ENCODE assay signal across 19 cellular contexts in genomic region chr15:44529864-44530604, GRCh38. TPM values are rescaled to one million over a fixed set of nuclear protein-coding genes. Genes with fewer than 3 reads are reported as not detected.
DNase-seq lines count a peak whose midpoint lies in the region; ATAC-seq, FAIRE-seq and TF ChIP-seq lines count a peak whose summit lies in the region.
"Had no signal": no experiment of that assay in that cellular context is flagged by ENCODE, and none has a peak within 500 bp of the region (broad histone marks: within the 10 kb centered on the region; RNA-seq: fewer than 3 reads in every experiment).

No MANE protein-coding gene starts in this region.

- H2AFZ ChIP-seq in GM12878 (ENCODE audit: control insufficient read depth, low read depth, low read length) = no peak overlapping the region

- 94% methylated on average over 10 of the region's 10 CpGs for WGBS in GM12878 (ENCODE audit: insufficient coverage, insufficient replicate concordance, low lambda C conversion rate, missing lambda C conversion rate)

- intact Hi-C loops in activated CD4-positive, alpha-beta T cell treated with anti-CD3 and anti-CD28 coated beads for 36 hours (cut with DNase I, micrococcal nuclease) = loop anchor here in 1 of 2 experiments (10.0 kb wide), 1 partner anchor 705 kb away; the partner anchor contains the start of genes MFAP1 and WDR76
- intact Hi-C loops in GM12878 (cut with micrococcal nuclease; ENCODE audit: unreplicated experiment) = no loop called here

- H3K27me3 ChIP-seq in HUES48 (ENCODE audit: control insufficient read depth, insufficient read depth, low read length) = no peaks in the 10 kb centered on the region
- no peaks in the 10 kb centered on the region for H3K27me3 ChIP-seq in GM12878 (replicated peaks in 1 of 2; ENCODE audit: control insufficient read depth in 2 of 2, insufficient read depth in 2 of 2, low read length in 1 of 2)
- H3K27me3 ChIP-seq: esophagus squamous epithelium, uterus had no signal

- ATAC-seq in activated CD4-positive, alpha-beta T cell treated with anti-CD3 and anti-CD28 coated beads for 36 hours = no peak
- no peak for ATAC-seq in GM12878
- no peak for ATAC-seq in left lobe of liver
- ATAC-seq: natural killer cell had no signal

- H3K36me3 Mint-ChIP-seq in activated CD4-positive, alpha-beta T cell treated with anti-CD3 and anti-CD28 coated beads for 36 hours (ENCODE audit: low read depth) = peaks cover 4% of the 10 kb centered on the region
- no peaks in the 10 kb centered on the region for H3K36me3 Mint-ChIP-seq in neural crest cell (ENCODE audit: low read depth)
- H3K36me3 Mint-ChIP-seq: natural killer cell had no signal

- POLR2A ChIA-PET in activated CD4-positive, alpha-beta T cell treated with anti-CD3 and anti-CD28 coated beads for 36 hours (lab: Charles Lee) = interaction anchor here (0.6 kb wide), 1 partner anchor 25 kb away, joined by 5 read pairs; no protein-coding TSS in a partner anchor
- POLR2A ChIA-PET in GM12878 (lab: Charles Lee) = no interaction called here

- H4K20me1 ChIP-seq in GM12878 (ENCODE audit: control insufficient read depth, insufficient read depth) = no peaks in the 10 kb centered on the region

- TF ChIP-seq POLR2A in GM12878 (IDR thresholded peaks at IDR 0.05; ENCODE audit: low read depth, low read length) = no peak; the same call in 1 of the 2 replicates

- H3K9me3 Mint-ChIP-seq in activated CD4-positive, alpha-beta T cell treated with anti-CD3 and anti-CD28 coated beads for 36 hours (ENCODE audit: low read depth) = no peaks in the 10 kb centered on the region
- no peaks in the 10 kb centered on the region for H3K9me3 Mint-ChIP-seq in neural crest cell
- H3K9me3 Mint-ChIP-seq: natural killer cell; T-helper 2 cell treated with Interferon-gamma antibody and Interleukin-4, amounts not matched to agents 5 μg/mL and 100 μg/mL, for 36 hours had no signal

- no peak for TF ChIP-seq RAD21 in GM12878 (IDR thresholded peaks at IDR 0.05; ENCODE audit: insufficient read depth, low read depth, low read length)

- DNase-seq in activated CD4-positive, alpha-beta T cell treated with anti-CD3 and anti-CD28 coated beads for 36 hours = no peak
- no peak for DNase-seq in activated CD4-positive, alpha-beta T cell treated with anti-CD3 and anti-CD28 coated beads, Interleukin-2, amount 50 U/mL, for 4 hours
- DNase-seq in GM12878 (ENCODE audit: low read depth, low spot score) (no peak), neural crest cell (ENCODE audit: low read depth, low spot score) (no peak), NCI-H1092 (lab: John Stamatoyannopoulos, UW) (no peak), frontal cortex (ENCODE audit: low spot score in 2 of 2) (no peak), left lobe of liver (ENCODE audit: low spot score) (no peak)
- DNase-seq: activated CD4-positive, alpha-beta T cell treated with anti-CD3 and anti-CD28 coated beads for 1 hour; activated naive CD4-positive, alpha-beta T cell treated with Interleukin-2 at 50 U/mL for 16 hours; esophagus squamous epithelium; natural killer cell; NCI-H1436 treated with DMSO at 0.1 percent for 48 hours; NCI-H2227 treated with DMSO at 0.1 percent for 48 hours; SIG-M5; uterus had no signal

- H3K4me3 Mint-ChIP-seq in activated CD4-positive, alpha-beta T cell treated with anti-CD3 and anti-CD28 coated beads for 36 hours = no peak overlapping the region
- H3K4me3 Mint-ChIP-seq in neural crest cell = peak overlapping the region; percentile 18
- H3K4me3 Mint-ChIP-seq: natural killer cell; T-helper 2 cell treated with Interferon-gamma antibody and Interleukin-4, amounts not matched to agents 5 μg/mL and 100 μg/mL, for 36 hours had no signal

- TF ChIP-seq CTCF in GM12878 (IDR thresholded peaks at IDR 0.05 in 2 of 3, conservative IDR thresholded peaks at IDR 0.05 in 1 of 3; ENCODE audit: control insufficient read depth in 2 of 3, extremely low read depth in 1 of 3, insufficient read depth in 1 of 3, low read depth in 3 of 3, low read length in 3 of 3) (no peak), neural crest cell (conservative IDR thresholded peaks at IDR 0.05) (no peak)

- no peak overlapping the region for H3K4me2 ChIP-seq in GM12878 (ENCODE audit: control insufficient read depth, insufficient read depth)

- H3K27ac ChIP-seq in HUES48 (ENCODE audit: low read depth, low read length) (peak overlapping the region; percentile 8), GM12878 (ENCODE audit: control insufficient read depth, insufficient read depth) (no peak overlapping the region)
- H3K27ac ChIP-seq: esophagus squamous epithelium, uterus had no signal

- no peaks in the 10 kb centered on the region for H3K27me3 Mint-ChIP-seq in activated CD4-positive, alpha-beta T cell treated with anti-CD3 and anti-CD28 coated beads for 36 hours
- no peaks in the 10 kb centered on the region for H3K27me3 Mint-ChIP-seq in neural crest cell (ENCODE audit: low read depth)

- SMC1A ChIA-PET in GM12878 (lab: Charles Lee; ENCODE audit: uncharacterized antibody, unreplicated experiment) = no interaction called here

- in situ Hi-C loops in GM12878 (cut with MboI) = no loop called here

- FAIRE-seq in GM12878 (lab: Jason Lieb, UNC) (no peak), frontal cortex (lab: Jason Lieb, UNC) (no peak)
- FAIRE-seq: bronchial epithelial cell had no signal

- TSS peak; percentile 46 for BruUV-seq in GM12878 (replicated peaks; lab: Mats Ljungman, UMichigan)

- H3K36me3 ChIP-seq in HUES48 (ENCODE audit: control insufficient read depth, insufficient read depth, low read length) (peaks cover 31% of the 10 kb centered on the region), GM12878 (ENCODE audit: control insufficient read depth in 2 of 2, insufficient read depth in 2 of 2, low read length in 1 of 2) (no peaks in the 10 kb centered on the region)

- RAD21 ChIA-PET in GM12878 (lab: Charles Lee; ENCODE audit: unreplicated experiment) = interaction anchor here (0.7 kb wide), 1 partner anchor 16 kb away, joined by 3 read pairs; no protein-coding TSS in a partner anchor

- H3K4me1 ChIP-seq in HUES48 (ENCODE audit: control insufficient read depth, insufficient read depth, low read length) (no peaks in the 10 kb centered on the region), GM12878 (ENCODE audit: control insufficient read depth, insufficient read depth, low read length) (no peaks in the 10 kb centered on the region)
- H3K4me1 ChIP-seq: uterus had no signal

- CTCF ChIA-PET in activated CD4-positive, alpha-beta T cell treated with anti-CD3 and anti-CD28 coated beads for 36 hours (lab: Charles Lee) = interaction anchor here (1.0 kb wide), 1 partner anchor 581 kb away, joined by 3 read pairs; no protein-coding TSS in a partner anchor
- CTCF ChIA-PET in GM12878 (lab: Yijun Ruan, JAX) = interaction anchor here (1.7 kb wide), 1 partner anchor 16 kb away, joined by 5 read pairs; no protein-coding TSS in a partner anchor

- peak overlapping the region; percentile 2 for H3K27ac Mint-ChIP-seq in activated CD4-positive, alpha-beta T cell treated with anti-CD3 and anti-CD28 coated beads for 36 hours
- H3K27ac Mint-ChIP-seq in neural crest cell (ENCODE audit: unreplicated experiment) = no peak overlapping the region
- H3K27ac Mint-ChIP-seq: T-helper 2 cell treated with Interferon-gamma antibody and Interleukin-4, amounts not matched to agents 5 μg/mL and 100 μg/mL, for 36 hours had no signal

- H3K4me3 ChIP-seq in HUES48 (ENCODE audit: low read depth, low read length) (no peak overlapping the region), GM12878 (no peak overlapping the region)
- H3K4me3 ChIP-seq: esophagus squamous epithelium, lung, uterus had no signal

- no peaks in the 10 kb centered on the region for H3K9me3 ChIP-seq in HUES48 (ENCODE audit: control insufficient read depth, insufficient read depth, low read length)
- H3K9me3 ChIP-seq in GM12878 (replicated peaks; ENCODE audit: control insufficient read depth, insufficient read depth, low read length) = no peaks in the 10 kb centered on the region
- H3K9me3 ChIP-seq: esophagus squamous epithelium, uterus had no signal

- H3K4me1 Mint-ChIP-seq in activated CD4-positive, alpha-beta T cell treated with anti-CD3 and anti-CD28 coated beads for 36 hours = peaks cover 8% of the 10 kb centered on the region
- peaks cover 8% of the 10 kb centered on the region for H3K4me1 Mint-ChIP-seq in neural crest cell

- H3K9ac ChIP-seq in HUES48 (ENCODE audit: low read depth, low read length) (no peak overlapping the region), GM12878 (ENCODE audit: control insufficient read depth, insufficient read depth, low read length) (no peak overlapping the region)

- H3K79me2 ChIP-seq in GM12878 (ENCODE audit: control insufficient read depth, insufficient read depth, low read length) = no peaks in the 10 kb centered on the region

- TF ChIP-seq EP300 in GM12878 (IDR thresholded peaks at IDR 0.05; ENCODE audit: borderline replicate concordance in 1 of 2, control insufficient read depth in 1 of 2, low read depth in 2 of 2, low read length in 2 of 2) = no peak

TF ChIP-seq in GM12878, 131 proteins besides CTCF, POLR2A, EP300 and RAD21:
- TF ChIP-seq IRF4 (IDR thresholded peaks at IDR 0.05; ENCODE audit: low read depth, low read length) = no peak
- 0 out of 2 replicates have a peak, but pooled peaks have one; percentile 1 for TF ChIP-seq POLR2AphosphoS2 (IDR thresholded peaks at IDR 0.05; ENCODE audit: low read depth, low read length)

RNA-seq across cellular contexts. Expression of gene EIF3J, which starts 6.9 kb away (rescaled TPM):
- 100 to 1,000 TPM; 106 to 143 TPM for total RNA-seq in activated CD4-positive, alpha-beta T cell treated with anti-CD3 and anti-CD28 coated beads for 36 hours
- 78.4 and 80.3 TPM in 2 replicates for total RNA-seq in GM12878 (2013; cell fraction: nucleolus; rRNA removed)
- 45.4 and 47.6 TPM in 2 replicates for total RNA-seq in GM12878 (2014; rRNA removed)
- 87.9 and 95.5 TPM in 2 replicates for total RNA-seq in GM12878 (2014; rRNA removed; fragmentation: Illumina TruSeq; extraction: Trizol)
- total RNA-seq in GM12878 (2021) = 96.2 and 101 TPM in 2 replicates
- 25.9 TPM for polyA plus RNA-seq in GM12878 (2011; ENCODE audit: low read depth)
- 91.0 and 119 TPM in 2 replicates for polyA plus RNA-seq in GM12878 (2011; rRNA removed)
- 33.0 and 43.7 TPM in 2 replicates for polyA plus RNA-seq in GM12878 (2011; cell fraction: cytosol; rRNA removed)
- polyA plus RNA-seq in GM12878 (2011; cell fraction: nucleus; rRNA removed) = 26.8 and 35.9 TPM in 2 replicates
- polyA plus RNA-seq in GM12878 (2012) = 48.4 and 60.8 TPM in 2 replicates
- polyA plus RNA-seq in GM12878 (2014; fragmentation: Illumina TruSeq; extraction: Trizol) = 126 and 162 TPM in 2 replicates
- 10 to 100 TPM; 34.7 to 36.3 TPM for polyA plus RNA-seq in GM12878 (2014; fragmentation: Nextera tagmentation; extraction: Ambion mirVana)
- 56.2 and 75.7 TPM in 2 replicates for polyA plus RNA-seq in GM12878 (2014; rRNA removed)
- polyA plus RNA-seq in GM12878 (2016; fragmentation: Nextera tagmentation; extraction: Ambion mirVana) = 10 to 100 TPM; 48.6 to 52.5 TPM
- 62.9 and 70.1 TPM in 2 replicates for polyA minus RNA-seq in GM12878 (2011; rRNA and poly(A)+ RNA removed)
- polyA minus RNA-seq in GM12878 (2011; cell fraction: cytosol; rRNA and poly(A)+ RNA removed) = 17.2 and 17.3 TPM in 2 replicates
- 11.6 and 20.5 TPM in 2 replicates for polyA minus RNA-seq in GM12878 (2011; cell fraction: nucleus; rRNA and poly(A)+ RNA removed)
- total RNA-seq in neural crest cell = 118 and 128 TPM in 2 replicates
- 63.6 TPM for total RNA-seq in frontal cortex
- total RNA-seq in left lobe of liver = 33.0 TPM
